Comparison of ENCODE assay signal across 21 cellular contexts in the genomic region with DNA sequence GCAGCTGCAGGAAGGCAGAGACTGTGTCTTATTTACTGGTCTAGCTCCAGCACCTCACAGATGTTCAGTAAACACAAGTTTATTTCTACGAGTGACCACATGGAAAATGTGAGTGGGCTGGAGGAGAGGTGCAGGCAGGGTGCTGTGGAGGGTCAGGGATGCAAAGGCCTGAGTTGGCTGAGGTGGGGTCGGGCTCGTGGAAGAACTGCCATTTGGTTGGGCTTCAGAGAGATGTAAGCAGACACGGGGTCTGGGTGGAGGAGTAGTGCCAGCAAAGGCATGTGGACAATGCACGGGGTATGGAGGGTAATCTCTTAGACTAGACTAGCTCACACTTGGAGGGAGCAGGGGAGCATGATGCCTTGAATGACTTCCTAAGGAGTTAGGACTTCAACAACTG.
DNase-seq lines count a peak whose midpoint lies in the region; ATAC-seq and TF ChIP-seq lines count a peak whose summit lies in the region.
"Had no signal": no experiment of that assay in that cellular context is flagged by ENCODE, and none has a peak within 500 bp of the region (broad histone marks: within the 10 kb centered on the region; RNA-seq: fewer than 3 reads in every experiment).

No MANE protein-coding gene starts in this region.

- H3K27ac Mint-ChIP-seq in natural killer cell (no peak overlapping the region), chondrocyte (ENCODE audit: unreplicated experiment) (no peak overlapping the region), osteocyte (ENCODE audit: unreplicated experiment) (no peak overlapping the region)
- H3K27ac Mint-ChIP-seq in natural killer cell treated with Interleukin-12 subunit alpha and Interleukin-12 subunit beta and Interleukin-15 and Interleukin-18, amount 100 ng/mL, for 72 hours = no peak overlapping the region
- H3K27ac Mint-ChIP-seq: activated naive CD4-positive, alpha-beta T cell treated with anti-CD3 and anti-CD28 coated beads, Interleukin-2, amount 50 U/mL, for 24 hours; activated T-cell treated with anti-CD3 and anti-CD28 coated beads, Interleukin-2, amount 50 U/mL, for 72 hours; stimulated activated effector memory CD8-positive, alpha-beta T cell treated with anti-CD3 and anti-CD28 coated beads, Interleukin-12 subunit alpha, Interleukin-12 subunit beta, amount 100 ng/mL, for 72 hours; T-cell had no signal

- H3K4me3 Mint-ChIP-seq in natural killer cell (no peak overlapping the region), chondrocyte (ENCODE audit: unreplicated experiment) (no peak overlapping the region), osteocyte (ENCODE audit: unreplicated experiment) (no peak overlapping the region)
- H3K4me3 Mint-ChIP-seq in natural killer cell treated with Interleukin-12 subunit alpha and Interleukin-12 subunit beta and Interleukin-15 and Interleukin-18, amount 100 ng/mL, for 72 hours = no peak overlapping the region
- H3K4me3 Mint-ChIP-seq: activated naive CD4-positive, alpha-beta T cell treated with anti-CD3 and anti-CD28 coated beads, Interleukin-2, amount 50 U/mL, for 24 hours; activated T-cell treated with anti-CD3 and anti-CD28 coated beads, Interleukin-2, amount 50 U/mL, for 72 hours; neural crest cell; stimulated activated effector memory CD8-positive, alpha-beta T cell treated with anti-CD3 and anti-CD28 coated beads, Interleukin-12 subunit alpha, Interleukin-12 subunit beta, amount 100 ng/mL, for 72 hours; T-cell had no signal

- H3K9me3 Mint-ChIP-seq in natural killer cell (peaks cover 0 to 7% of the 10 kb centered on the region in 2 donors), chondrocyte (ENCODE audit: low read depth) (peaks cover 7% of the 10 kb centered on the region), osteocyte (ENCODE audit: unreplicated experiment) (peaks cover 5% of the 10 kb centered on the region)
- H3K9me3 Mint-ChIP-seq in natural killer cell treated with Interleukin-12 subunit alpha and Interleukin-12 subunit beta and Interleukin-15 and Interleukin-18, amount 100 ng/mL, for 72 hours = no peaks in the 10 kb centered on the region
- H3K9me3 Mint-ChIP-seq: activated naive CD4-positive, alpha-beta T cell treated with anti-CD3 and anti-CD28 coated beads, Interleukin-2, amount 50 U/mL, for 24 hours; T-cell had no signal

- intact Hi-C loops in natural killer cell (cut with micrococcal nuclease) = no loop called here

- peak; percentile 9 for DNase-seq in natural killer cell
- no peak for DNase-seq in natural killer cell treated with Interleukin-12 subunit alpha and Interleukin-12 subunit beta and Interleukin-15 and Interleukin-18, amount 100 ng/mL, for 72 hours (ENCODE audit: low spot score)
- peak; percentile 48 for DNase-seq in chondrocyte (ENCODE audit: low spot score)
- peak; percentile 62 for DNase-seq in osteocyte (ENCODE audit: extremely low spot score, unreplicated experiment)
- peak; percentile 9 for DNase-seq in ureter (ENCODE audit: low spot score)
- no peak for DNase-seq in effector CD4-positive, alpha-beta T cell
- no peak for DNase-seq in NCI-H1436 (lab: John Stamatoyannopoulos, UW)
- DNase-seq: activated T-cell treated with anti-CD3 and anti-CD28 coated beads, Interleukin-2, amount 50 U/mL, for 72 hours; effector CD8-positive, alpha-beta T cell; foreskin melanocyte; Kasumi-1; mucosa of descending colon; NCI-H1048; NCI-H1930; NCI-H526 treated with DMSO at 0.1 percent for 48 hours; stimulated activated CD4-positive, alpha-beta T cell treated with anti-CD3 and anti-CD28 coated beads, Interleukin-1b, Interleukin-23, amount 100 ng/mL, for 48 hours had no signal

- ATAC-seq in natural killer cell (no peak), GM19452 (IDR thresholded peaks at IDR 0.05; ENCODE audit: unreplicated experiment) (no peak)
- no peak for ATAC-seq in natural killer cell treated with Interleukin-12 subunit alpha and Interleukin-12 subunit beta and Interleukin-15 and Interleukin-18, amount 100 ng/mL, for 72 hours
- ATAC-seq: activated T-cell treated with anti-CD3 and anti-CD28 coated beads, Interleukin-2, amount 50 U/mL, for 72 hours; mucosa of descending colon; stimulated activated effector memory CD8-positive, alpha-beta T cell treated with anti-CD3 and anti-CD28 coated beads, Interleukin-12 subunit alpha, Interleukin-12 subunit beta, amount 100 ng/mL, for 72 hours; T-cell had no signal

- H3K4me1 Mint-ChIP-seq in natural killer cell (no peaks in the 10 kb centered on the region), chondrocyte (ENCODE audit: low read depth) (peaks cover 9% of the 10 kb centered on the region), osteocyte (ENCODE audit: unreplicated experiment) (no peaks in the 10 kb centered on the region)
- H3K4me1 Mint-ChIP-seq in natural killer cell treated with Interleukin-12 subunit alpha and Interleukin-12 subunit beta and Interleukin-15 and Interleukin-18, amount 100 ng/mL, for 72 hours (ENCODE audit: low read depth in 2 of 2) = peaks cover 0 to 3% of the 10 kb centered on the region in 2 donors
- H3K4me1 Mint-ChIP-seq: activated naive CD4-positive, alpha-beta T cell treated with anti-CD3 and anti-CD28 coated beads, Interleukin-2, amount 50 U/mL, for 24 hours; neural crest cell; stimulated activated effector memory CD8-positive, alpha-beta T cell treated with anti-CD3 and anti-CD28 coated beads, Interleukin-12 subunit alpha, Interleukin-12 subunit beta, amount 100 ng/mL, for 72 hours; T-cell had no signal

- H3K36me3 Mint-ChIP-seq in natural killer cell (no peaks in the 10 kb centered on the region), chondrocyte (ENCODE audit: low read depth) (no peaks in the 10 kb centered on the region), osteocyte (ENCODE audit: unreplicated experiment) (no peaks in the 10 kb centered on the region)
- H3K36me3 Mint-ChIP-seq in natural killer cell treated with Interleukin-12 subunit alpha and Interleukin-12 subunit beta and Interleukin-15 and Interleukin-18, amount 100 ng/mL, for 72 hours = no peaks in the 10 kb centered on the region
- H3K36me3 Mint-ChIP-seq: activated naive CD4-positive, alpha-beta T cell treated with anti-CD3 and anti-CD28 coated beads, Interleukin-2, amount 50 U/mL, for 24 hours; stimulated activated effector memory CD8-positive, alpha-beta T cell treated with anti-CD3 and anti-CD28 coated beads, Interleukin-12 subunit alpha, Interleukin-12 subunit beta, amount 100 ng/mL, for 72 hours; T-cell had no signal

- peaks cover 0 to 9% of the 10 kb centered on the region in 2 donors for H3K27me3 Mint-ChIP-seq in natural killer cell (ENCODE audit: low read depth in 2 of 2)
- H3K27me3 Mint-ChIP-seq in natural killer cell treated with Interleukin-12 subunit alpha and Interleukin-12 subunit beta and Interleukin-15 and Interleukin-18, amount 100 ng/mL, for 72 hours = peaks cover 17 to 35% of the 10 kb centered on the region in 2 donors
- no peaks in the 10 kb centered on the region for H3K27me3 Mint-ChIP-seq in chondrocyte (ENCODE audit: low read depth)
- peaks cover 11% of the 10 kb centered on the region for H3K27me3 Mint-ChIP-seq in osteocyte (ENCODE audit: unreplicated experiment)

- no peak for TF ChIP-seq CTCF in natural killer cell (IDR thresholded peaks at IDR 0.05)
- TF ChIP-seq CTCF in chondrocyte (IDR thresholded peaks at IDR 0.05) = no peak
- no peak for TF ChIP-seq CTCF in osteocyte (IDR thresholded peaks at IDR 0.05)

Comparison
In these comparisons a context has a peak if more than half of its experiments do, and no peak if none do; other contexts are left out.
1. DNase-seq: peak in natural killer cell (single experiment), chondrocyte (single experiment), osteocyte (single experiment) and ureter (single experiment); none in natural killer cell treated with Interleukin-12 subunit alpha and Interleukin-12 subunit beta and Interleukin-15 and Interleukin-18, amount 100 ng/mL, for 72 hours (single experiment), effector CD4-positive, alpha-beta T cell (single experiment) and NCI-H1436 (single experiment).